Comparison of ENCODE assay signal across 8 cellular contexts in the genomic region with DNA sequence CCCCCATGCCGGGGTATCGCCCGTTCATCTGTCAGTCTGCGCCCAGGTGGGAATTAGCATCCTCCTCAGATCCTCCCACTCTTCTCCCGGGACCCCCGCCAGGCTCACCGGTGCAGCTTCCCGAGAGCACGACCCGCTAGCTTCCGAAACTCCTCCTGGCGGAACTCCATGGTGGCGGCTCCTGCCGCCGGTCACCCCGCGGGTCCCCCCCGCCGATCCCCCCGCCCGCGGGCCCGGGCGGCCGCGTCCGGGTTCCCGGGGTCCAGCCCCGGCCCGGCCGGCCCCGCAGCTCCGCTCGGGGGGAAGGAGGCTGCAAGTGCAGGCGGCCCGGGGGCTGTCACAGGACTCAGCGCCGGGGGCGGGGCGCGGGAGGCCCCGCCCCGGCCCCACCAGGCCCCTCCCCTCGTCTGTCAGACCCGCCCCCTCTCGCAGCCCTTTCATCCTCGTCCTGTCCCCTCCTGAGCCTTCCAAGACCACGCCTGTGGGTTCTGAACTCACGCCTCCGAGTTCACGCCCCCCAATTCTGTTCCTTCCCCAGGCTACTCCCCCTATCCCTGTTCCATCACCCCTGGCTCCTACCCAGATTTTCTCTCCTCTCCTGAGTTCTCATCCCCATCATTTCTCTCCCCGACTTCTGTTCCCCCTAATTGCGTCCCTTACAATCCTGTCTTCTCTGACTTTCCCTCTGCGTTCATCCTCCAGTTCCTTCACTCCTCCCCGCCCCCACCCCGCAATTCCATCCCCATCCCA. TPM values are rescaled to one million over a fixed set of nuclear protein-coding genes. Genes with fewer than 3 reads are reported as not detected.
DNase-seq lines count a peak whose midpoint lies in the region; ATAC-seq lines count a peak whose summit lies in the region.

A gene (minus strand): TSS at position 318 of the 750 bp plus-strand sequence. CDS start 148 bp downstream, at position 170.

- H3K9me3 ChIP-seq in ES-I3 (ENCODE audit: control insufficient read depth, insufficient read depth, low read length) (no peaks in the 10 kb centered on the region), iPS-18a (ENCODE audit: control insufficient read depth, low read depth, low read length) (no peaks in the 10 kb centered on the region)

- no peak within 1 kb of the TSS for H3K27ac ChIP-seq in iPS-18a (ENCODE audit: low read length)

- H3K9me3 Mint-ChIP-seq in activated naive CD4-positive, alpha-beta T cell treated with anti-CD3 and anti-CD28 coated beads for 36 hours = no peaks in the 10 kb centered on the region
- no peaks in the 10 kb centered on the region for H3K9me3 Mint-ChIP-seq in stimulated activated naive CD8-positive, alpha-beta T cell treated with anti-CD3 and anti-CD28 coated beads, Interleukin-15, Interleukin-2, amounts not matched to agents 100 ng/mL and 50 ng/mL, for 24 hours

- intact Hi-C loops in activated naive CD4-positive, alpha-beta T cell treated with anti-CD3 and anti-CD28 coated beads for 36 hours (cut with micrococcal nuclease) = no loop called here

- H3K36me3 ChIP-seq in ES-I3 (ENCODE audit: insufficient read depth, low read length) (no peaks in the 10 kb centered on the region), iPS-18a (ENCODE audit: control insufficient read depth, low read depth, low read length) (peaks cover 1% of the 10 kb centered on the region)

- no peak for ATAC-seq in GM21423 (IDR thresholded peaks at IDR 0.05; ENCODE audit: unreplicated experiment)
- no peak for ATAC-seq in HG03460 (IDR thresholded peaks at IDR 0.05; ENCODE audit: unreplicated experiment)

- CTCF ChIA-PET in activated naive CD4-positive, alpha-beta T cell treated with anti-CD3 and anti-CD28 coated beads for 36 hours (lab: Charles Lee) = interaction anchor here (0.8 to 0.9 kb wide), 3 partner anchors 32 to 49 kb away, joined by 3 to 4 read pairs (median 3); no protein-coding TSS in a partner anchor

- no peaks in the 10 kb centered on the region for H3K36me3 Mint-ChIP-seq in activated naive CD4-positive, alpha-beta T cell treated with anti-CD3 and anti-CD28 coated beads for 36 hours (ENCODE audit: low read depth)
- H3K36me3 Mint-ChIP-seq in stimulated activated naive CD8-positive, alpha-beta T cell treated with anti-CD3 and anti-CD28 coated beads, Interleukin-15, Interleukin-2, amounts not matched to agents 100 ng/mL and 50 ng/mL, for 24 hours (ENCODE audit: low read depth) = peaks cover 5% of the 10 kb centered on the region

- H3K9ac ChIP-seq in ES-I3 (ENCODE audit: low read depth, low read length) (peak within 1 kb of the TSS; percentile 56; the same call in 1 of the 2 replicates), iPS-18a (ENCODE audit: low read length) (no peak within 1 kb of the TSS)

- H3K4me3 Mint-ChIP-seq in activated naive CD4-positive, alpha-beta T cell treated with anti-CD3 and anti-CD28 coated beads for 36 hours = peak within 1 kb of the TSS; percentile 75
- H3K4me3 Mint-ChIP-seq in stimulated activated naive CD8-positive, alpha-beta T cell treated with anti-CD3 and anti-CD28 coated beads, Interleukin-15, Interleukin-2, amounts not matched to agents 100 ng/mL and 50 ng/mL, for 24 hours = peak within 1 kb of the TSS; percentile 76

- peaks cover 59% of the 10 kb centered on the region for H3K27me3 ChIP-seq in iPS-18a (ENCODE audit: control insufficient read depth, insufficient read depth, low read length)

- H3K27me3 Mint-ChIP-seq in activated naive CD4-positive, alpha-beta T cell treated with anti-CD3 and anti-CD28 coated beads for 36 hours (ENCODE audit: low read depth) = peaks cover 59% of the 10 kb centered on the region
- peaks cover 59% of the 10 kb centered on the region for H3K27me3 Mint-ChIP-seq in stimulated activated naive CD8-positive, alpha-beta T cell treated with anti-CD3 and anti-CD28 coated beads, Interleukin-15, Interleukin-2, amounts not matched to agents 100 ng/mL and 50 ng/mL, for 24 hours

- H3K4me1 ChIP-seq in ES-I3 (ENCODE audit: insufficient read depth, low read length) (peaks cover 5% of the 10 kb centered on the region; the same call in 1 of the 2 replicates), iPS-18a (ENCODE audit: control insufficient read depth, low read depth, low read length) (peaks cover 3% of the 10 kb centered on the region)

- H3K4me3 ChIP-seq in iPS-18a (ENCODE audit: low read length) = peak within 1 kb of the TSS; percentile 52

- peaks cover 25% of the 10 kb centered on the region for H3K4me1 Mint-ChIP-seq in activated naive CD4-positive, alpha-beta T cell treated with anti-CD3 and anti-CD28 coated beads for 36 hours (ENCODE audit: low read depth)
- H3K4me1 Mint-ChIP-seq in stimulated activated naive CD8-positive, alpha-beta T cell treated with anti-CD3 and anti-CD28 coated beads, Interleukin-15, Interleukin-2, amounts not matched to agents 100 ng/mL and 50 ng/mL, for 24 hours (ENCODE audit: low read depth) = peaks cover 38% of the 10 kb centered on the region

- DNase-seq in NCI-H2196 treated with DMSO at 0.1 percent for 48 hours (lab: John Stamatoyannopoulos, UW; ENCODE audit: unreplicated experiment) = peak; percentile 21
- peak; percentile 47 for DNase-seq in activated naive CD4-positive, alpha-beta T cell treated with anti-CD3 and anti-CD28 coated beads for 36 hours
- DNase-seq in medulla oblongata (ENCODE audit: extremely low spot score) = no peak

- H3K27ac Mint-ChIP-seq in activated naive CD4-positive, alpha-beta T cell treated with anti-CD3 and anti-CD28 coated beads for 36 hours = no peak within 1 kb of the TSS
- peak within 1 kb of the TSS; percentile 34 for H3K27ac Mint-ChIP-seq in stimulated activated naive CD8-positive, alpha-beta T cell treated with anti-CD3 and anti-CD28 coated beads, Interleukin-15, Interleukin-2, amounts not matched to agents 100 ng/mL and 50 ng/mL, for 24 hours

RNA-seq across cellular contexts. Expression of the gene that starts here (rescaled TPM):
- under 1 TPM; 0.12 TPM for total RNA-seq in activated naive CD4-positive, alpha-beta T cell treated with anti-CD3 and anti-CD28 coated beads for 36 hours

Comparison
In these comparisons a context has a peak if more than half of its experiments do, and no peak if none do; other contexts are left out.
1. Peak in DNase-seq in activated naive CD4-positive, alpha-beta T cell treated with anti-CD3 and anti-CD28 coated beads for 36 hours; RNA of the gene not detected or under 1 TPM.